ENCODE assay signal across 8 cellular contexts in genomic region chr10:89250814-89251416, GRCh38. TPM values are rescaled to one million over a fixed set of nuclear protein-coding genes. Genes with fewer than 3 reads are reported as not detected.
A peak's percentile ranks its signal among the peaks of the same experiment; 100 is the strongest.
DNase-seq lines count a peak whose midpoint lies in the region; ATAC-seq, FAIRE-seq and TF ChIP-seq lines count a peak whose summit lies in the region.

No MANE protein-coding gene starts in this region.

- FAIRE-seq in GM12891 (lab: Jason Lieb, UNC) = no peak

- H3K9me3 ChIP-seq in smooth muscle cell (replicated peaks; ENCODE audit: low read depth) = no peaks in the 10 kb centered on the region

- peaks cover 34% of the 10 kb centered on the region for H3K4me1 Mint-ChIP-seq in activated naive CD4-positive, alpha-beta T cell treated with anti-CD3 and anti-CD28 coated beads, Interleukin-2, amount 50 U/mL, for 24 hours

- H3K27ac Mint-ChIP-seq in activated naive CD4-positive, alpha-beta T cell treated with anti-CD3 and anti-CD28 coated beads, Interleukin-2, amount 50 U/mL, for 24 hours = peak overlapping the region; percentile 52
- H3K27ac Mint-ChIP-seq in activated naive CD4-positive, alpha-beta T cell treated with anti-CD3 and anti-CD28 coated beads, Interleukin-2, amount 50 U/mL, for 72 hours = peak overlapping the region in 1 of 2 donors; percentile 41

- no peaks in the 10 kb centered on the region for H4K20me1 ChIP-seq in smooth muscle cell (ENCODE audit: low read depth)

- H3K9me3 Mint-ChIP-seq in activated naive CD4-positive, alpha-beta T cell treated with anti-CD3 and anti-CD28 coated beads, Interleukin-2, amount 50 U/mL, for 24 hours = peaks cover 5% of the 10 kb centered on the region
- H3K9me3 Mint-ChIP-seq in activated naive CD4-positive, alpha-beta T cell treated with anti-CD3 and anti-CD28 coated beads, Interleukin-2, amount 50 U/mL, for 72 hours = peaks cover 16 to 19% of the 10 kb centered on the region in 2 donors

- no peaks in the 10 kb centered on the region for H3K79me2 ChIP-seq in smooth muscle cell (ENCODE audit: low read depth)

- no peak for ATAC-seq in activated naive CD4-positive, alpha-beta T cell treated with anti-CD3 and anti-CD28 coated beads, Interleukin-2, amount 50 U/mL, for 72 hours
- ATAC-seq in foreskin keratinocyte = peak; percentile 12

- no peak overlapping the region for H3K27ac ChIP-seq in foreskin keratinocyte
- H3K27ac ChIP-seq in smooth muscle cell (ENCODE audit: low read depth) = no peak overlapping the region

- peak overlapping the region; percentile 92 for H2AFZ ChIP-seq in smooth muscle cell (ENCODE audit: low read depth)

- no peak for DNase-seq in activated naive CD4-positive, alpha-beta T cell treated with anti-CD3 and anti-CD28 coated beads, Interleukin-2, amount 50 U/mL, for 72 hours (ENCODE audit: low spot score in 2 of 2)
- DNase-seq in SK-MEL-5 (ENCODE audit: low read depth, low spot score) (peak; percentile 4), foreskin keratinocyte (peak in 1 of 2 donors; percentile 43), smooth muscle cell (lab: John Stamatoyannopoulos, UW; ENCODE audit: unreplicated experiment) (no peak), GM12891 (ENCODE audit: insufficient read length, low spot score) (no peak), NCI-H226 (no peak)
- DNase-seq in activated CD4-positive, alpha-beta T cell treated with anti-CD3 and anti-CD28 coated beads, Interleukin-2, amount 50 U/mL, for 1 hour = no peak

- no peaks in the 10 kb centered on the region for H3F3A ChIP-seq in smooth muscle cell (ENCODE audit: low read depth)

- H3K36me3 Mint-ChIP-seq in activated naive CD4-positive, alpha-beta T cell treated with anti-CD3 and anti-CD28 coated beads, Interleukin-2, amount 50 U/mL, for 24 hours = peaks cover 6% of the 10 kb centered on the region
- H3K36me3 Mint-ChIP-seq in activated naive CD4-positive, alpha-beta T cell treated with anti-CD3 and anti-CD28 coated beads, Interleukin-2, amount 50 U/mL, for 72 hours = peaks cover 17 to 36% of the 10 kb centered on the region in 2 donors

- peak overlapping the region; percentile 97 for H3K4me2 ChIP-seq in smooth muscle cell

- H3K4me1 ChIP-seq in foreskin keratinocyte (no peaks in the 10 kb centered on the region), smooth muscle cell (ENCODE audit: low read depth) (peaks cover 6% of the 10 kb centered on the region)

- 39% methylated on average over 14 of the region's 14 CpGs for WGBS in smooth muscle cell (ENCODE audit: low lambda C conversion rate)

- peak overlapping the region; percentile 81 for H3K4me3 ChIP-seq in smooth muscle cell

- no peak for TF ChIP-seq POLR2A in GM12891 (IDR thresholded peaks at IDR 0.05; ENCODE audit: low read depth, low read length)

- H3K9ac ChIP-seq in smooth muscle cell (ENCODE audit: low read depth) = no peak overlapping the region

- TF ChIP-seq CTCF in foreskin keratinocyte (conservative IDR thresholded peaks at IDR 0.05) (no peak), smooth muscle cell (IDR thresholded peaks at IDR 0.05; ENCODE audit: borderline replicate concordance, insufficient read depth, poor library complexity, severe bottlenecking) (no peak)

- in situ Hi-C loops in SK-MEL-5 (cut with HindIII; ENCODE audit: low pct_unique_long_range_greater_than_20kb, low sequenced_read_pairs) = no loop called here

- peak overlapping the region; percentile 89 for H3K4me3 Mint-ChIP-seq in activated naive CD4-positive, alpha-beta T cell treated with anti-CD3 and anti-CD28 coated beads, Interleukin-2, amount 50 U/mL, for 24 hours

- no peaks in the 10 kb centered on the region for H3K36me3 ChIP-seq in smooth muscle cell (ENCODE audit: low read depth)

- H3K27me3 Mint-ChIP-seq in activated naive CD4-positive, alpha-beta T cell treated with anti-CD3 and anti-CD28 coated beads, Interleukin-2, amount 50 U/mL, for 24 hours = no peaks in the 10 kb centered on the region

- H3K27me3 ChIP-seq in foreskin keratinocyte = no peaks in the 10 kb centered on the region
- no peaks in the 10 kb centered on the region for H3K27me3 ChIP-seq in smooth muscle cell (ENCODE audit: low read depth)

TF ChIP-seq in GM12891, 5 proteins besides CTCF, POLR2A, EP300 and RAD21:
- no peak for TF ChIP-seq SPI1 (IDR thresholded peaks at IDR 0.05; ENCODE audit: low read depth, low read length)
- TF ChIP-seq TAF1 (IDR thresholded peaks at IDR 0.05; ENCODE audit: low read depth, low read length) = no peak
- no peak for TF ChIP-seq POU2F2 (IDR thresholded peaks at IDR 0.05; ENCODE audit: low read depth, low read length)
- TF ChIP-seq PAX5 (IDR thresholded peaks at IDR 0.05; ENCODE audit: insufficient read depth, low read length, severe bottlenecking) = no peak
- TF ChIP-seq POLR2AphosphoS5 (IDR thresholded peaks at IDR 0.05; ENCODE audit: low read depth, low read length) = no peak

RNA-seq across cellular contexts. Expression of gene LIPA, which starts 0.7 kb away (rescaled TPM):
- total RNA-seq in activated naive CD4-positive, alpha-beta T cell treated with anti-CD3 and anti-CD28 coated beads, Interleukin-2, amount 50 U/mL, for 72 hours = 10 to 100 TPM; 19.4 to 24.1 TPM
- 68.2 and 76.1 TPM in 2 replicates for total RNA-seq in SK-MEL-5 (2014; rRNA removed; shearing (Covaris generic))
- polyA plus RNA-seq in SK-MEL-5 (2015; cell fraction: cytosol; rRNA removed) = 60.6 and 66.2 TPM in 2 replicates
- polyA plus RNA-seq in SK-MEL-5 (2015; cell fraction: nucleus; rRNA removed) = 7.4 and 13.7 TPM in 2 replicates
- total RNA-seq in foreskin keratinocyte = 63.5 and 65.7 TPM in 2 replicates
- 41.5 and 49.5 TPM in 2 replicates for polyA plus RNA-seq in foreskin keratinocyte
- 27.1 and 33.0 TPM in 2 replicates for total RNA-seq in smooth muscle cell
- 22.9 and 34.4 TPM in 2 replicates for polyA plus RNA-seq in smooth muscle cell
- polyA plus RNA-seq in GM12891 (2012; ENCODE audit: low read depth, missing spikeins) = 22.6 TPM

RNA-seq across cellular contexts. Expression of gene CH25H, which starts 43.8 kb away (rescaled TPM):
- under 1 TPM in 1 of 2 donors, not detected in 1; 0.14 TPM for total RNA-seq in activated naive CD4-positive, alpha-beta T cell treated with anti-CD3 and anti-CD28 coated beads, Interleukin-2, amount 50 U/mL, for 72 hours
- not detected in 2 replicates for total RNA-seq in SK-MEL-5 (2014; rRNA removed; shearing (Covaris generic))
- polyA plus RNA-seq in SK-MEL-5 (2015; cell fraction: cytosol; rRNA removed) = not detected in 2 replicates
- polyA plus RNA-seq in SK-MEL-5 (2015; cell fraction: nucleus; rRNA removed) = not detected in 2 replicates
- total RNA-seq in foreskin keratinocyte = not detected in 2 replicates
- not detected in 2 replicates for polyA plus RNA-seq in foreskin keratinocyte
- total RNA-seq in smooth muscle cell = not detected in 2 replicates
- 0.38 TPM in 1 of 2 replicates, not detected in the other for polyA plus RNA-seq in smooth muscle cell
- not detected for polyA plus RNA-seq in GM12891 (2012; ENCODE audit: low read depth, missing spikeins)

RNA-seq across cellular contexts. Expression of gene IFIT2, which starts 50.9 kb away (rescaled TPM):
- total RNA-seq in activated naive CD4-positive, alpha-beta T cell treated with anti-CD3 and anti-CD28 coated beads, Interleukin-2, amount 50 U/mL, for 72 hours = 10 to 100 TPM in 1 of 2 donors, 1 to 10 TPM in 1; 4.9 to 28.0 TPM
- total RNA-seq in SK-MEL-5 (2014; rRNA removed; shearing (Covaris generic)) = 1.7 and 2.0 TPM in 2 replicates
- polyA plus RNA-seq in SK-MEL-5 (2015; cell fraction: cytosol; rRNA removed) = 1.3 and 1.5 TPM in 2 replicates
- polyA plus RNA-seq in SK-MEL-5 (2015; cell fraction: nucleus; rRNA removed) = 0.49 and 0.61 TPM in 2 replicates
- total RNA-seq in foreskin keratinocyte (2.5 and 2.7 TPM in 2 replicates), smooth muscle cell (0.27 and 1.2 TPM in 2 replicates)
- polyA plus RNA-seq in foreskin keratinocyte (1.0 and 1.1 TPM in 2 replicates), smooth muscle cell (0.72 and 1.5 TPM in 2 replicates)
- 7.0 TPM for polyA plus RNA-seq in GM12891 (2012; ENCODE audit: low read depth, missing spikeins)
